34 cellular contexts compared by ENCODE assay signal in the genomic region with DNA sequence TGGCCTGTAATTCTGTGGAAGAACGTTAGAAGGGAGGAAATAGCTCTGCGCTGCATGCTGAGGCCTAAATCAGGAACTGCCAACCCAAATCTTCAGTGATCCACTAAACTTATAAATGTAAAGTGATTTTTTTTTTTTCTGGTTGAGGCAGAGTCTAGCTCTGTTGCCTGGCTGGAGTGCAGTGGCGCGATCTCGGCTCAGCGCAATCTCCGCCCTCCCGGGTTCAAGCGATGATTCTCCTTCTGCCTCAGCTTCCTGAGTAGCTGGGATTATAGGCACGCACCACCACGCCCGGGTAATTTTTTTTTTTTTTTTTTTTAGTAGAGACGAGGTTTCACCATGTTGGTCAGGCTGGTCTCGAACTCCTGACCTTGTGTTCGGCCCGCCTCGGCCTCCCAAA.
"Had no signal": no experiment of that assay in that cellular context is flagged by ENCODE, and none has a peak within 500 bp of the region (broad histone marks: within the 10 kb centered on the region; RNA-seq: fewer than 3 reads in every experiment).

No MANE protein-coding gene starts in this region.

- DNase-seq: Karpas-422, Kasumi-1, MG63, MM.1S, MV-4-11, NCI-H1048, NCI-H1092 treated with DMSO at 0.1 percent for 48 hours, NCI-H1105, NCI-H1417, NCI-H1417 treated with DMSO at 0.1 percent for 48 hours, NCI-H1436, NCI-H1436 treated with DMSO at 0.1 percent for 48 hours, NCI-H146, NCI-H1694, NCI-H1694 treated with DMSO at 0.1 percent for 48 hours, NCI-H187, NCI-H187 treated with DMSO at 0.1 percent for 48 hours, NCI-H1930, NCI-H2029, NCI-H2029 treated with DMSO at 0.1 percent for 48 hours, NCI-H2081, NCI-H2081 treated with DMSO at 0.1 percent for 48 hours, NCI-H2107, NCI-H2171, NCI-H2171 treated with DMSO at 0.1 percent for 48 hours, NCI-H2227 treated with DMSO at 0.1 percent for 48 hours, NCI-H226, NCI-H345, NCI-H446, NCI-H446 treated with DMSO at 0.1 percent for 48 hours, NCI-H510A, NCI-H510A treated with DMSO at 0.1 percent for 48 hours, NCI-H524, NCI-H524 treated with DMSO at 0.1 percent for 48 hours had no signal

- H3K27me3 ChIP-seq: MG63 had no signal

- H3K9me3 ChIP-seq: MG63 had no signal
